9 cellular contexts compared by ENCODE assay signal in genomic region chr3:73192036-73192738, GRCh38.
DNase-seq lines count a peak whose midpoint lies in the region; ATAC-seq and TF ChIP-seq lines count a peak whose summit lies in the region.
"Had no signal": no experiment of that assay in that cellular context is flagged by ENCODE, and none has a peak within 500 bp of the region (broad histone marks: within the 10 kb centered on the region; RNA-seq: fewer than 3 reads in every experiment).

No MANE protein-coding gene starts in this region.

- no peaks in the 10 kb centered on the region for H3K27me3 ChIP-seq in BE2C
- H3K27me3 ChIP-seq: pancreas had no signal

- no peak overlapping the region for H3K27ac ChIP-seq in OCI-LY7 (ENCODE audit: low read depth, low read length, poor library complexity, severe bottlenecking)
- H3K27ac ChIP-seq: pancreas had no signal

- intact Hi-C loops in OCI-LY7 (cut with micrococcal nuclease; ENCODE audit: unreplicated experiment) = loop anchor here (2.0 to 5.0 kb wide), 2 partner anchors 240 to 311 kb away; no protein-coding TSS in a partner anchor

- BruUV-seq in OCI-LY7 (replicated peaks; lab: Mats Ljungman, UMichigan) = no TSS peak

- no peaks in the 10 kb centered on the region for H3K9me2 ChIP-seq in OCI-LY7 (ENCODE audit: insufficient read depth, low read length)

- CTCF ChIA-PET in OCI-LY7 (lab: Charles Lee; ENCODE audit: unreplicated experiment) = interaction anchor here (1.1 kb wide), 1 partner anchor 310 kb away, joined by 4 read pairs; no protein-coding TSS in a partner anchor

- H3K36me3 ChIP-seq in BE2C = no peaks in the 10 kb centered on the region
- H3K36me3 ChIP-seq in OCI-LY7 (ENCODE audit: insufficient read depth, low read length) = no peaks in the 10 kb centered on the region
- H3K36me3 ChIP-seq: pancreas had no signal

- H3K4me3 ChIP-seq in BE2C (ENCODE audit: low read depth, low read length) (peak overlapping the region; percentile 57), OCI-LY7 (ENCODE audit: low read depth, low read length, poor library complexity, severe bottlenecking) (no peak overlapping the region), fibroblast of pulmonary artery (replicated peaks; ENCODE audit: low read depth, low read length) (no peak overlapping the region)
- H3K4me3 ChIP-seq: pancreas had no signal

- H3K9me3 ChIP-seq in BE2C (no peaks in the 10 kb centered on the region), OCI-LY7 (ENCODE audit: low read length) (no peaks in the 10 kb centered on the region)
- H3K9me3 ChIP-seq: pancreas had no signal

- DNase-seq in BE2C = peak; percentile 75
- peak; percentile 10 for DNase-seq in OCI-LY7 (ENCODE audit: low spot score)
- no peak for DNase-seq in fibroblast of pulmonary artery (ENCODE audit: low read depth)
- no peak for DNase-seq in T-helper 9 cell
- DNase-seq in GM20000 (ENCODE audit: low spot score) = no peak
- no peak for DNase-seq in stimulated activated CD4-positive, alpha-beta T cell treated with anti-CD3 and anti-CD28 coated beads, Interleukin-15, amount 100 ng/mL, for 24 hours
- DNase-seq: pancreas had no signal

- POLR2A ChIA-PET in OCI-LY7 (lab: Charles Lee) = interaction anchor here (0.6 kb wide), 1 partner anchor 1496 kb away, joined by 3 read pairs; no protein-coding TSS in a partner anchor

- H2AFZ ChIP-seq in OCI-LY7 (ENCODE audit: low read length) = no peak overlapping the region

- no peaks in the 10 kb centered on the region; the same call in 1 of the 2 replicates for H3K4me1 ChIP-seq in BE2C
- H3K4me1 ChIP-seq in OCI-LY7 (ENCODE audit: insufficient read depth, low read length, poor library complexity, severe bottlenecking) = no peaks in the 10 kb centered on the region
- H3K4me1 ChIP-seq: pancreas had no signal

- ATAC-seq in GM18907 (IDR thresholded peaks at IDR 0.05; ENCODE audit: unreplicated experiment) (peak; percentile 65), HG02870 (IDR thresholded peaks at IDR 0.05; ENCODE audit: unreplicated experiment) (no peak)
- ATAC-seq: pancreas had no signal

- TF ChIP-seq CTCF in BE2C (IDR thresholded peaks at IDR 0.05; ENCODE audit: low read depth, low read length) (peak; percentile 98), OCI-LY7 (conservative IDR thresholded peaks at IDR 0.05; ENCODE audit: low read length) (peak; percentile 69), fibroblast of pulmonary artery (IDR thresholded peaks at IDR 0.05; ENCODE audit: low read length, missing control alignments) (peak; percentile 7), GM20000 (IDR thresholded peaks at IDR 0.05; ENCODE audit: extremely low read depth, missing control alignments) (no peak)

- no peaks in the 10 kb centered on the region for H4K20me1 ChIP-seq in OCI-LY7 (ENCODE audit: insufficient read depth, low read length)

- no peaks in the 10 kb centered on the region for H3K79me2 ChIP-seq in OCI-LY7 (ENCODE audit: insufficient read depth, low read depth, low read length)

- H3K4me2 ChIP-seq in OCI-LY7 (ENCODE audit: low read length) = no peak overlapping the region

Comparison
In these comparisons a context has a peak if more than half of its experiments do, and no peak if none do; other contexts are left out.
1. DNase-seq: peak in BE2C (single experiment) and OCI-LY7 (single experiment); none in fibroblast of pulmonary artery (single experiment), T-helper 9 cell (single experiment), GM20000 (single experiment) and stimulated activated CD4-positive, alpha-beta T cell treated with anti-CD3 and anti-CD28 coated beads, Interleukin-15, amount 100 ng/mL, for 24 hours (single experiment).